ENCODE assay signal across 8 cellular contexts in genomic region chr12:22625671-22626251, GRCh38. TPM values are rescaled to one million over a fixed set of nuclear protein-coding genes. Genes with fewer than 3 reads are reported as not detected.
A peak's percentile ranks its signal among the peaks of the same experiment; 100 is the strongest.
DNase-seq lines count a peak whose midpoint lies in the region; ATAC-seq and TF ChIP-seq lines count a peak whose summit lies in the region.

No MANE protein-coding gene starts in this region.

- H3K27ac ChIP-seq in 22Rv1, result peak overlapping the region; percentile 87
- H3K27ac ChIP-seq in substantia nigra (ENCODE audit: low read depth, low read length, poor library complexity, severe bottlenecking), result peak overlapping the region; percentile 95

- no peak for TF ChIP-seq POLR2A in erythroblast (IDR thresholded peaks at IDR 0.05; ENCODE audit: low read length)

- in situ Hi-C loops in GM13977 (cut with MboI; ENCODE audit: low pct_unique_long_range_greater_than_20kb, low sequenced_read_pairs, unreplicated experiment), result no loop called here

- DNase-seq in GM13977 (ENCODE audit: low spot score) (peak; percentile 38), NCI-H1417 treated with DMSO at 0.1 percent for 48 hours (lab: John Stamatoyannopoulos, UW) (peak; percentile 34), erythroblast (lab: John Stamatoyannopoulos, UW) (peak; percentile 69 to 74), mucosa of gallbladder (ENCODE audit: low spot score) (peak; percentile 17), substantia nigra (lab: John Stamatoyannopoulos, UW) (peak in 33 of 49 donors; percentile 3 to 66 (median 36))
- DNase-seq in activated CD4-positive, alpha-beta T cell treated with anti-CD3 and anti-CD28 coated beads, Interleukin-2, amount 50 U/mL, for 4 hours, result peak; percentile 3 to 4

- peak; percentile 35 for ATAC-seq in HG02852 (IDR thresholded peaks at IDR 0.05; ENCODE audit: unreplicated experiment)

- TF ChIP-seq CTCF in 22Rv1 (IDR thresholded peaks at IDR 0.05), result no peak
- TF ChIP-seq CTCF in GM13977 (IDR thresholded peaks at IDR 0.05; ENCODE audit: extremely low read depth, insufficient read depth, missing control alignments), result no peak

RNA-seq across cellular contexts. Expression of gene ETNK1, which starts 0.8 kb away (rescaled TPM):
- total RNA-seq in mucosa of gallbladder, result 116 TPM

Comparison
In these comparisons a context has a peak if more than half of its experiments do, and no peak if none do; other contexts are left out.
1. Peak in every context shown above with its lines: DNase-seq, ATAC-seq and H3K27ac ChIP-seq.
2. DNase-seq: peak in every context shown above with its lines; median percentile 72 in erythroblast; 38 in GM13977; 36 in substantia nigra; 34 in NCI-H1417 treated with DMSO at 0.1 percent for 48 hours; 17 in mucosa of gallbladder; 4 in activated CD4-positive, alpha-beta T cell treated with anti-CD3 and anti-CD28 coated beads, Interleukin-2, amount 50 U/mL, for 4 hours.